8 cellular contexts compared by ENCODE assay signal in the genomic region with DNA sequence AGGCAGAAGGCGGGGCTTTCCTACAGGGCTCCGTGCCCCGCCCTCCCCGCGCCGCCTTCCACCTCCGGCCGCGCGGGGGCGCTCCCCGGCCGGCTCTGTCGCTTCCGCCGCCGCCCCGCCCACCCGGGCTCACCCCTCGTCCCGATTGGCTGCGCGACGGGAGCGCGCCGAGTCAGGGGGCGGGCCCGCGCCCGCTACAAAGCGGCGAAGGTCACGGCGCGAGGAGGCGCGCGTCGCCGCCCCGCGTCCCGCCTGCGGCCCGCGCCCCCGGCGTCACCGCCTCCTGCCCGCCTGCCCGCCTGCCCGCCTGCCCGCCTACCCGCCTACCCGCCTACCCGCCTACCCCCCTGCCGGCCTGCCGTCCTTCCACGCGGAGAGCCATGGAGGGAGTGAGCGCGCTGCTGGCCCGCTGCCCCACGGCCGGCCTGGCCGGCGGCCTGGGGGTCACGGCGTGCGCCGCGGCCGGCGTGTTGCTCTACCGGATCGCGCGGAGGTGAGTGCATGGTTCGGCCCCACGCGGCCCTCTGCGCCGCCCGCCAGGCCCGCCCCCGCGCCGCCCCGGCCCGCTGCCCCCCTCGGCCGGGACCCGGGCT. TPM values are rescaled to one million over a fixed set of nuclear protein-coding genes. Genes with fewer than 3 reads are reported as not detected.
DNase-seq lines count a peak whose midpoint lies in the region; ATAC-seq and TF ChIP-seq lines count a peak whose summit lies in the region.

A gene with protein sequence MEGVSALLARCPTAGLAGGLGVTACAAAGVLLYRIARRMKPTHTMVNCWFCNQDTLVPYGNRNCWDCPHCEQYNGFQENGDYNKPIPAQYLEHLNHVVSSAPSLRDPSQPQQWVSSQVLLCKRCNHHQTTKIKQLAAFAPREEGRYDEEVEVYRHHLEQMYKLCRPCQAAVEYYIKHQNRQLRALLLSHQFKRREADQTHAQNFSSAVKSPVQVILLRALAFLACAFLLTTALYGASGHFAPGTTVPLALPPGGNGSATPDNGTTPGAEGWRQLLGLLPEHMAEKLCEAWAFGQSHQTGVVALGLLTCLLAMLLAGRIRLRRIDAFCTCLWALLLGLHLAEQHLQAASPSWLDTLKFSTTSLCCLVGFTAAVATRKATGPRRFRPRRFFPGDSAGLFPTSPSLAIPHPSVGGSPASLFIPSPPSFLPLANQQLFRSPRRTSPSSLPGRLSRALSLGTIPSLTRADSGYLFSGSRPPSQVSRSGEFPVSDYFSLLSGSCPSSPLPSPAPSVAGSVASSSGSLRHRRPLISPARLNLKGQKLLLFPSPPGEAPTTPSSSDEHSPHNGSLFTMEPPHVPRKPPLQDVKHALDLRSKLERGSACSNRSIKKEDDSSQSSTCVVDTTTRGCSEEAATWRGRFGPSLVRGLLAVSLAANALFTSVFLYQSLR (plus strand): TSS at position 361 of the 593 bp plus-strand sequence. CDS start 20 bp downstream, at position 381.

- no peaks in the 10 kb centered on the region for H3K9me3 Mint-ChIP-seq in CD4-positive, alpha-beta memory T cell
- H3K9me3 Mint-ChIP-seq in endodermal cell (no peaks in the 10 kb centered on the region), mesothelial cell of epicardium (no peaks in the 10 kb centered on the region)

- CTCF ChIA-PET in CD4-positive, alpha-beta memory T cell (lab: Charles Lee; ENCODE audit: partially characterized antibody): interaction anchor here (1.0 to 1.9 kb wide), 4 partner anchors 17 to 94 kb away, joined by 3 to 7 read pairs (median 3); no protein-coding TSS in a partner anchor

- H3K4me3 ChIP-seq in CD4-positive, alpha-beta memory T cell (ENCODE audit: low read length in 2 of 2): peak within 1 kb of the TSS in 1 of 2 donors; percentile 57
- peak within 1 kb of the TSS; percentile 85 for H3K4me3 ChIP-seq in endodermal cell (ENCODE audit: low read length)

- peak within 1 kb of the TSS; percentile 47 for H3K27ac ChIP-seq in CD4-positive, alpha-beta memory T cell (ENCODE audit: low read depth, low read length)
- H3K27ac ChIP-seq in endodermal cell (ENCODE audit: low read depth, low read length): no peak within 1 kb of the TSS

- no peaks in the 10 kb centered on the region for H3K9me3 ChIP-seq in CD4-positive, alpha-beta memory T cell (ENCODE audit: control insufficient read depth in 1 of 2, low read length in 2 of 2)
- H3K9me3 ChIP-seq in endodermal cell (ENCODE audit: control insufficient read depth, low read length): no peaks in the 10 kb centered on the region

- H3K27me3 Mint-ChIP-seq in CD4-positive, alpha-beta memory T cell: no peaks in the 10 kb centered on the region
- H3K27me3 Mint-ChIP-seq in endodermal cell (ENCODE audit: insufficient read depth) (no peaks in the 10 kb centered on the region), mesothelial cell of epicardium (ENCODE audit: low read depth) (no peaks in the 10 kb centered on the region)

- peak within 1 kb of the TSS; percentile 43 for H3K9ac ChIP-seq in endodermal cell (ENCODE audit: extremely low read depth, low read length, poor library complexity, severe bottlenecking)

- peak; percentile 88 to 95 (median 94) for DNase-seq in CD4-positive, alpha-beta memory T cell
- DNase-seq in HK-2 (ENCODE audit: unreplicated experiment) (peak; percentile 91), NOMO-1 (lab: John Stamatoyannopoulos, UW; ENCODE audit: unreplicated experiment in 2 of 2) (peak; percentile 88 to 91), endodermal cell (peak; percentile 97), mesothelial cell of epicardium (ENCODE audit: low spot score in 2 of 2, unreplicated experiment in 2 of 2) (peak; percentile 96)
- DNase-seq in activated CD8-positive, alpha-beta memory T cell treated with anti-CD3 and anti-CD28 coated beads for 48 hours (ENCODE audit: low read depth in 2 of 3, low spot score in 2 of 3): peak; percentile 81 to 94 (median 92)
- DNase-seq in stimulated activated CD8-positive, alpha-beta memory T cell treated with anti-CD3 and anti-CD28 coated beads, Interleukin-15, amount 100 ng/mL, for 4 hours (ENCODE audit: low read depth in 2 of 2): peak; percentile 83 to 91

- POLR2A ChIA-PET in CD4-positive, alpha-beta memory T cell (lab: Charles Lee; ENCODE audit: partially characterized antibody): interaction anchor here (0.8 kb wide), 1 partner anchor 841 kb away, joined by 3 read pairs; no protein-coding TSS in a partner anchor

- peak; percentile 79 for ATAC-seq in GM19452 (IDR thresholded peaks at IDR 0.05; ENCODE audit: unreplicated experiment)

- H3K27me3 ChIP-seq in CD4-positive, alpha-beta memory T cell (ENCODE audit: insufficient read depth, low read length): no peaks in the 10 kb centered on the region
- no peaks in the 10 kb centered on the region for H3K27me3 ChIP-seq in endodermal cell (ENCODE audit: control insufficient read depth, insufficient read depth, low read length, poor library complexity, severe bottlenecking)

- intact Hi-C loops in CD4-positive, alpha-beta memory T cell (cut with micrococcal nuclease): loop anchor here (1.0 to 5.0 kb wide), 4 partner anchors 41 to 444 kb away; a partner anchor contains a TSS

- H3K4me3 Mint-ChIP-seq in CD4-positive, alpha-beta memory T cell: peak within 1 kb of the TSS; percentile 84 to 91 (median 86)
- H3K4me3 Mint-ChIP-seq in endodermal cell: peak within 1 kb of the TSS; percentile 77
- H3K4me3 Mint-ChIP-seq in mesothelial cell of epicardium: peak within 1 kb of the TSS; percentile 76

- no peaks in the 10 kb centered on the region for H3K36me3 Mint-ChIP-seq in CD4-positive, alpha-beta memory T cell
- H3K36me3 Mint-ChIP-seq in endodermal cell (ENCODE audit: low read depth): peaks cover 7% of the 10 kb centered on the region
- H3K36me3 Mint-ChIP-seq in mesothelial cell of epicardium: no peaks in the 10 kb centered on the region

- H3K4me1 Mint-ChIP-seq in CD4-positive, alpha-beta memory T cell: peaks cover 14 to 47% (median 25%) of the 10 kb centered on the region in 4 donors
- peaks cover 36% of the 10 kb centered on the region for H3K4me1 Mint-ChIP-seq in endodermal cell
- H3K4me1 Mint-ChIP-seq in mesothelial cell of epicardium: peaks cover 29% of the 10 kb centered on the region

- TF ChIP-seq CTCF in endodermal cell (conservative IDR thresholded peaks at IDR 0.05) (peak; percentile 93), mesothelial cell of epicardium (IDR thresholded peaks at IDR 0.05; ENCODE audit: unreplicated experiment) (peak; percentile 73)

- H3K4me1 ChIP-seq in CD4-positive, alpha-beta memory T cell (ENCODE audit: insufficient read depth, low read length): peaks cover 39% of the 10 kb centered on the region
- peaks cover 21% of the 10 kb centered on the region for H3K4me1 ChIP-seq in endodermal cell (ENCODE audit: control insufficient read depth, insufficient read depth, low read length)

- 0% methylated on average over 8 to 94 of the region's 94 CpGs for whole genome bisulfite sequencing in endodermal cell (ENCODE audit: insufficient coverage in 1 of 2, insufficient read length in 1 of 2), 2 experiments

- no peaks in the 10 kb centered on the region for H3K36me3 ChIP-seq in CD4-positive, alpha-beta memory T cell (ENCODE audit: insufficient read depth, low read length)
- H3K36me3 ChIP-seq in endodermal cell (ENCODE audit: control insufficient read depth, insufficient read depth, low read length): peaks cover 10% of the 10 kb centered on the region

- peak within 1 kb of the TSS; percentile 73 to 87 (median 82) for H3K27ac Mint-ChIP-seq in CD4-positive, alpha-beta memory T cell
- H3K27ac Mint-ChIP-seq in endodermal cell: peak within 1 kb of the TSS; percentile 80
- H3K27ac Mint-ChIP-seq in mesothelial cell of epicardium: peak within 1 kb of the TSS; percentile 79

RNA-seq across cellular contexts. Expression of the gene that starts here (rescaled TPM):
- total RNA-seq in CD4-positive, alpha-beta memory T cell: 10 to 100 TPM; 11.2 to 12.9 TPM
- 1 to 10 TPM in 1 of 2 donors, under 1 TPM in 1; 0.41 to 3.5 TPM for polyA plus RNA-seq in CD4-positive, alpha-beta memory T cell
- total RNA-seq in endodermal cell (10 to 100 TPM; 24.1 TPM), mesothelial cell of epicardium (28.8 to 31.8 TPM (median 29.5 TPM) in 3 replicates)
- 17.8 TPM for polyA plus RNA-seq in endodermal cell (2013, experiment 1 of 2)
- 17.3 TPM for polyA plus RNA-seq in endodermal cell (2013, experiment 2 of 2)
